Comparison of ENCODE assay signal across 6 cellular contexts in genomic region chr19:12678039-12678438, GRCh38. TPM values are rescaled to one million over a fixed set of nuclear protein-coding genes. Genes with fewer than 3 reads are reported as not detected.
"Had no signal": no experiment of that assay in that cellular context is flagged by ENCODE, and none has a peak within 500 bp of the region (broad histone marks: within the 10 kb centered on the region; RNA-seq: fewer than 3 reads in every experiment).

No MANE protein-coding gene starts in this region.

RNA-seq across cellular contexts. Expression of gene GNG14, which starts 9.8 kb away (rescaled TPM):
- total RNA-seq: GM23248, H4, H7, HFFc6, HT1080, IMR-90 had no signal
- polyA plus RNA-seq: GM23248, IMR-90 had no signal
